In the genomic region with DNA sequence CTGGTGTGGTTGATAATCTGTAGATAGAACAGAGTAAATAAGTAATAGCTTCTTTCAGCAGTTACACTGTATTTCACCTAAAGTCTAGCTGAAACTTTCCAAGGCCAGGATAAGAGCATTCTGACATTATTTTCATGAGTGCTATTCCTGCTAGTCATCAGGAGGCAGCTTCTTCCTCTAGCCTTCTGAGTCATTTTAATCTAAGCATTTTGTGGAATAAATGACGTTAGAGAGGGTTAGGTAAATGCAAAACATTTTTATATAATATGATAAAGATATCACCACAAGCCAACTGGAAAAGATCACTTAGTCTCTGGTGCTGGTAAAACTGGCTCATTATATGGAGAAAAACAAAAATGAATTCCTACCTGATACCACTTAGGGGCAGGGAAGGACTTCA, we compare ENCODE assay signal across 30 cellular contexts.
DNase-seq lines count a peak whose midpoint lies in the region; ATAC-seq and TF ChIP-seq lines count a peak whose summit lies in the region.
"Had no signal": no experiment of that assay in that cellular context is flagged by ENCODE, and none has a peak within 500 bp of the region (broad histone marks: within the 10 kb centered on the region; RNA-seq: fewer than 3 reads in every experiment).

No MANE protein-coding gene starts in this region.

- peaks cover 33% of the 10 kb centered on the region for H3K4me1 Mint-ChIP-seq in chondrocyte (ENCODE audit: low read depth)
- H3K4me1 Mint-ChIP-seq: activated CD4-positive, alpha-beta memory T cell treated with anti-CD3 and anti-CD28 coated beads, Interleukin-2, amount 10 ng/mL, durations not matched to agents 7 days and 5 days; naive thymus-derived CD4-positive, alpha-beta T cell; stimulated activated naive B cell treated with anti-CD40 and anti-IgM and Interleukin-4, amounts not matched to agents 10 μg/mL and 1 μg/mL and 100 μg/mL, for 72 hours had no signal

- no peaks in the 10 kb centered on the region for H3K27me3 Mint-ChIP-seq in chondrocyte (ENCODE audit: low read depth)
- H3K27me3 Mint-ChIP-seq: activated CD4-positive, alpha-beta memory T cell treated with anti-CD3 and anti-CD28 coated beads, Interleukin-2, amount 10 ng/mL, durations not matched to agents 7 days and 5 days had no signal

- H3K9me3 ChIP-seq in RWPE2 (ENCODE audit: severe bottlenecking) (no peaks in the 10 kb centered on the region), A673 (ENCODE audit: low read depth, low read length, poor library complexity, severe bottlenecking) (no peaks in the 10 kb centered on the region)
- H3K9me3 ChIP-seq: colonic mucosa, ovary, spleen, thoracic aorta, uterus had no signal

- intact Hi-C loops in A673 (cut with micrococcal nuclease; ENCODE audit: unreplicated experiment): no loop called here

- ATAC-seq in RWPE2 (ENCODE audit: low read depth) (no peak; the same call in 2 of the 3 replicates), GM21529 (IDR thresholded peaks at IDR 0.05; ENCODE audit: unreplicated experiment) (no peak), HG02970 (IDR thresholded peaks at IDR 0.05; ENCODE audit: low FRiP score, unreplicated experiment) (no peak), GM18858 (IDR thresholded peaks at IDR 0.05; ENCODE audit: unreplicated experiment) (no peak)
- ATAC-seq: activated CD4-positive, CD25-positive, alpha-beta regulatory T cell treated with anti-CD3 and anti-CD28 coated beads, Interleukin-2, amount 50 U/mL, for 24 hours; activated naive CD4-positive, alpha-beta T cell treated with anti-CD3 and anti-CD28 coated beads, Interleukin-2, amount 50 U/mL, for 72 hours; naive thymus-derived CD4-positive, alpha-beta T cell; Panc1; stimulated activated naive B cell treated with anti-CD40 and anti-IgM and Interleukin-4, amounts not matched to agents 10 μg/mL and 1 μg/mL and 100 μg/mL, for 72 hours had no signal

- H3K4me1 ChIP-seq in RWPE2 (ENCODE audit: insufficient read depth, poor library complexity, severe bottlenecking) (no peaks in the 10 kb centered on the region), A673 (ENCODE audit: insufficient read depth, low read length, poor library complexity, severe bottlenecking) (peaks cover 13% of the 10 kb centered on the region)
- H3K4me1 ChIP-seq: colonic mucosa, uterus had no signal

- DNase-seq in AG20443 (ENCODE audit: low spot score) (peak; percentile 21), RWPE2 (ENCODE audit: low spot score) (no peak), chondrocyte (ENCODE audit: low spot score) (no peak), iris pigment epithelial cell (ENCODE audit: low read depth) (peak; percentile 84), A673 (ENCODE audit: low spot score) (no peak)
- DNase-seq: ACHN; activated CD4-positive, alpha-beta memory T cell treated with anti-CD3 and anti-CD28 coated beads, Interleukin-2, amount 10 ng/mL, durations not matched to agents 7 days and 5 days; colonic mucosa; endodermal cell; head of caudate nucleus; naive thymus-derived CD4-positive, alpha-beta T cell; NCI-H146; NCI-H524; ovary; retina; SIG-M5; spleen; stimulated activated CD4-positive, alpha-beta T cell treated with anti-CD3 and anti-CD28 coated beads, Interleukin-2, amount 100 ng/mL, for 48 hours; stimulated activated naive B cell treated with anti-CD40 and anti-IgM and Interleukin-4, amounts not matched to agents 10 μg/mL and 1 μg/mL and 100 μg/mL, for 72 hours; uterus had no signal

- CTCF ChIA-PET in A673 (lab: Charles Lee): no interaction called here

- no peak overlapping the region for H3K4me3 Mint-ChIP-seq in chondrocyte (ENCODE audit: unreplicated experiment)
- H3K4me3 Mint-ChIP-seq: activated CD4-positive, alpha-beta memory T cell treated with anti-CD3 and anti-CD28 coated beads, Interleukin-2, amount 10 ng/mL, durations not matched to agents 7 days and 5 days; endodermal cell; naive thymus-derived CD4-positive, alpha-beta T cell; stimulated activated naive B cell treated with anti-CD40 and anti-IgM and Interleukin-4, amounts not matched to agents 10 μg/mL and 1 μg/mL and 100 μg/mL, for 72 hours had no signal

- H3K4me3 ChIP-seq in RWPE2 (ENCODE audit: severe bottlenecking) (no peak overlapping the region), A673 (ENCODE audit: low read depth, low read length, poor library complexity, severe bottlenecking) (no peak overlapping the region)
- H3K4me3 ChIP-seq: colonic mucosa, ovary, spleen, thoracic aorta, uterus had no signal

- H3K9me3 Mint-ChIP-seq in chondrocyte (ENCODE audit: low read depth): no peaks in the 10 kb centered on the region
- H3K9me3 Mint-ChIP-seq: activated CD4-positive, alpha-beta memory T cell treated with anti-CD3 and anti-CD28 coated beads, Interleukin-2, amount 10 ng/mL, durations not matched to agents 7 days and 5 days; activated naive CD4-positive, alpha-beta T cell treated with anti-CD3 and anti-CD28 coated beads, Interleukin-2, amount 50 U/mL, for 72 hours; activated T-helper 2 cell treated with anti-CD3 and anti-CD28 coated beads, Interferon-gamma antibody, Interleukin-2, Interleukin-4, amounts not matched to agents 10 μg/mL and 5 μg/mL and 100 μg/mL, durations not matched to agents 14 hours and 24 hours and 36 hours; endodermal cell; naive thymus-derived CD4-positive, alpha-beta T cell; stimulated activated naive B cell treated with anti-CD40 and anti-IgM and Interleukin-4, amounts not matched to agents 10 μg/mL and 1 μg/mL and 100 μg/mL, for 72 hours had no signal

- peaks cover 2% of the 10 kb centered on the region for H3K36me3 Mint-ChIP-seq in chondrocyte (ENCODE audit: low read depth)
- H3K36me3 Mint-ChIP-seq: activated naive CD4-positive, alpha-beta T cell treated with anti-CD3 and anti-CD28 coated beads, Interleukin-2, amount 50 U/mL, for 72 hours; naive thymus-derived CD4-positive, alpha-beta T cell; stimulated activated naive B cell treated with anti-CD40 and anti-IgM and Interleukin-4, amounts not matched to agents 10 μg/mL and 1 μg/mL and 100 μg/mL, for 72 hours had no signal

- H3K27ac Mint-ChIP-seq in chondrocyte (ENCODE audit: unreplicated experiment): no peak overlapping the region
- H3K27ac Mint-ChIP-seq: activated CD4-positive, alpha-beta memory T cell treated with anti-CD3 and anti-CD28 coated beads, Interleukin-2, amount 10 ng/mL, durations not matched to agents 7 days and 5 days; activated naive CD4-positive, alpha-beta T cell treated with anti-CD3 and anti-CD28 coated beads, Interleukin-2, amount 50 U/mL, for 72 hours; activated T-helper 2 cell treated with anti-CD3 and anti-CD28 coated beads, Interferon-gamma antibody, Interleukin-2, Interleukin-4, amounts not matched to agents 10 μg/mL and 5 μg/mL and 100 μg/mL, durations not matched to agents 14 hours and 24 hours and 36 hours; endodermal cell; naive thymus-derived CD4-positive, alpha-beta T cell; stimulated activated naive B cell treated with anti-CD40 and anti-IgM and Interleukin-4, amounts not matched to agents 10 μg/mL and 1 μg/mL and 100 μg/mL, for 72 hours had no signal

- no peaks in the 10 kb centered on the region for H3K36me3 ChIP-seq in RWPE2 (ENCODE audit: low read depth)
- H3K36me3 ChIP-seq in A673 (ENCODE audit: insufficient read depth, low read length, poor library complexity, severe bottlenecking): no peaks in the 10 kb centered on the region
- H3K36me3 ChIP-seq: colonic mucosa, ovary, spleen, thoracic aorta, uterus had no signal

- H3K27me3 ChIP-seq in RWPE2 (ENCODE audit: insufficient read depth, poor library complexity, severe bottlenecking) (no peaks in the 10 kb centered on the region), A673 (replicated peaks; ENCODE audit: insufficient read depth, low read depth, low read length, poor library complexity) (no peaks in the 10 kb centered on the region)
- H3K27me3 ChIP-seq: colonic mucosa, ovary, uterus had no signal

- no TSS peak for BruUV-seq in A673 (replicated peaks; lab: Mats Ljungman, UMichigan)

- no peak overlapping the region for H3K27ac ChIP-seq in RWPE2 (ENCODE audit: poor library complexity, severe bottlenecking)
- no peak overlapping the region for H3K27ac ChIP-seq in A673 (ENCODE audit: low read depth, low read length, poor library complexity, severe bottlenecking)
- H3K27ac ChIP-seq: C4-2B, colonic mucosa, KMS-11, ovary, spleen, thoracic aorta, uterus had no signal

- TF ChIP-seq CTCF in RWPE2 (IDR thresholded peaks at IDR 0.05; ENCODE audit: poor library complexity, severe bottlenecking) (peak; percentile 26), chondrocyte (IDR thresholded peaks at IDR 0.05) (peak; percentile 37), A673 (conservative IDR thresholded peaks at IDR 0.05; ENCODE audit: low read depth, low read length) (no peak)

- POLR2A ChIA-PET in A673 (lab: Charles Lee; ENCODE audit: low non-redundant PET): no interaction called here

Comparison
In these comparisons a context has a peak if more than half of its experiments do, and no peak if none do; other contexts are left out.
1. DNase-seq: peak in AG20443 (single experiment) and iris pigment epithelial cell (single experiment); none in RWPE2 (single experiment), chondrocyte (single experiment) and A673 (single experiment).